18 cellular contexts compared by ENCODE assay signal in the genomic region with DNA sequence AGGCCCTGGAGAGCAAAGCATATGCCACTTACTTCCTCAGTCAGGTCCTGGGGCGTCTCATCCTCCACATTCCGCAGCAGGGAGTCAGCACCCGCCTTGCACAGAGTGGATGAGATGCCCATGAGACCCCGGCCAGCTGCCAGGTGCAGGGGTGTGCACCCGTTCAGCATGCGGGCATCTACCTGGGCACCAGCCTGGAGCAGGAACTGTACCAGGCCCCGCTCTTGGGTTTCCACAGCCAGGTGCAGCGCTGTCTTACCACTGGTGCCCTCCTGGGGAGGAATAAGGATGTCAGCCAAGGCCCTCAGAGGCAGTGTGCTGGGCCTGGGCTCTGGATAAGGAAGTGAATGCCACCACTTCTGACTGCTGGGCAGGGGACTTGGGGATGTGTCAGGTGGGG. TPM values are rescaled to one million over a fixed set of nuclear protein-coding genes. Genes with fewer than 3 reads are reported as not detected.
"Had no signal": no experiment of that assay in that cellular context is flagged by ENCODE, and none has a peak within 500 bp of the region (broad histone marks: within the 10 kb centered on the region; RNA-seq: fewer than 3 reads in every experiment).

No MANE protein-coding gene starts in this region.

- H3K27me3 Mint-ChIP-seq: activated CD8-positive, alpha-beta memory T cell treated with anti-CD3 and anti-CD28 coated beads, Interleukin-2, amount 10 ng/mL, durations not matched to agents 7 days and 5 days; activated naive CD8-positive, alpha-beta T cell treated with anti-CD3 and anti-CD28 coated beads, Interleukin-2, amount 10 ng/mL, durations not matched to agents 7 days and 5 days; type B pancreatic cell had no signal

- H3K27ac ChIP-seq: breast epithelium, hepatocyte, lower lobe of right lung, neutrophil, right atrium auricular region, suprapubic skin had no signal

- H3K9me3 ChIP-seq: breast epithelium, lower lobe of right lung, neutrophil, right atrium auricular region, suprapubic skin had no signal

- H3K4me3 Mint-ChIP-seq: activated CD8-positive, alpha-beta memory T cell treated with anti-CD3 and anti-CD28 coated beads, Interleukin-2, amount 10 ng/mL, durations not matched to agents 7 days and 5 days; activated naive CD8-positive, alpha-beta T cell treated with anti-CD3 and anti-CD28 coated beads, Interleukin-2, amount 10 ng/mL, durations not matched to agents 7 days and 5 days; activated T-cell treated with anti-CD3 and anti-CD28 coated beads, Interleukin-2, amount 50 U/mL, for 4 hours; type B pancreatic cell had no signal

- H3K36me3 Mint-ChIP-seq: type B pancreatic cell had no signal

- ATAC-seq: activated CD8-positive, alpha-beta memory T cell treated with anti-CD3 and anti-CD28 coated beads, Interleukin-2, amount 10 ng/mL, durations not matched to agents 7 days and 5 days; activated T-cell treated with anti-CD3 and anti-CD28 coated beads, Interleukin-2, amount 50 U/mL, for 4 hours; lower lobe of right lung had no signal

- H3K9me3 Mint-ChIP-seq: activated naive CD8-positive, alpha-beta T cell treated with anti-CD3 and anti-CD28 coated beads, Interleukin-2, amount 10 ng/mL, durations not matched to agents 7 days and 5 days; activated T-cell treated with anti-CD3 and anti-CD28 coated beads, Interleukin-2, amount 50 U/mL, for 4 hours; type B pancreatic cell had no signal

- H2AFZ ChIP-seq: hepatocyte had no signal

- H3K4me2 ChIP-seq: hepatocyte, smooth muscle cell had no signal

- H3K27ac Mint-ChIP-seq: type B pancreatic cell had no signal

- H3K4me3 ChIP-seq: breast epithelium, dorsolateral prefrontal cortex, hepatocyte, lower lobe of right lung, right atrium auricular region, smooth muscle cell, suprapubic skin had no signal

- H3K27me3 ChIP-seq: breast epithelium, dorsolateral prefrontal cortex, hepatocyte, right atrium auricular region, suprapubic skin had no signal

- DNase-seq: activated CD4-positive, alpha-beta T cell treated with anti-CD3 and anti-CD28 coated beads, Interleukin-2, amount 50 U/mL, for 48 hours; activated CD8-positive, alpha-beta memory T cell treated with anti-CD3 and anti-CD28 coated beads, Interleukin-2, amount 10 ng/mL, durations not matched to agents 7 days and 5 days; activated gamma-delta T cell treated with Interleukin-2 at 50 U/mL for 16 hours; activated naive CD8-positive, alpha-beta T cell treated with anti-CD3 and anti-CD28 coated beads, Interleukin-2, amount 10 ng/mL, durations not matched to agents 7 days and 5 days; activated T-cell treated with anti-CD3 and anti-CD28 coated beads, Interleukin-2, amount 50 U/mL, for 4 hours; lower lobe of right lung; midbrain; stimulated activated naive CD4-positive, alpha-beta T cell; T-helper 2 cell had no signal

RNA-seq across cellular contexts. Expression of gene TMEM151B, which starts 10.2 kb away (rescaled TPM):
- total RNA-seq: activated naive CD8-positive, alpha-beta T cell treated with anti-CD3 and anti-CD28 coated beads, Interleukin-2, amount 10 ng/mL, durations not matched to agents 7 days and 5 days; aorta; lower lobe of right lung; smooth muscle cell had no signal
- polyA plus RNA-seq: aorta, smooth muscle cell had no signal
